8 cellular contexts compared by ENCODE assay signal in the genomic region with DNA sequence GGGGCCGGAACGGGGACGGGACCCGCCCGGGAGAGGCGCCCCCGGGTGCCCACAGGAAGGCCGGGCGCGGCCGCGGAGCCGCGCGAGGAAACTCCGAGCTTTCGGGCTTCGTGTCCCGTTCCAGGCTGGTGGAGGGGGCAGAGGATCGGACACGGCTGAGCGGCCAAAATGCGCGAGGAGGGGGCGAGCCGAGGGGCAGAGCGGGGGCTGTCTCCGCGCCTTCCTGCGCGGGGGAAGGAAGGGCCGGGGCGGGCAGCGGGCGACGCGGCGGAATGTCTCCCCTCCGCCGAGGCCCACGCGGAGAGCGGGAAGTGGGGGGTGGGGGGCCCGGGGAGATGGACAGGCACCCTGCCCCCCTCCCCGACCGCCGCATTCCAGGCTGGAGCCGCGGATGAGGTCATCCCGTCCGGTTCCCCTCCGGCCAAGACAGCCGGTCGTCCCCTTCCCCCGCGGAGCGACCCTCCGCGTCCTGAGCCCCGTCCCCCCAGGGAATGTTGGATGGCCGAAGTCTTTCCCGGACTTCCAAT. TPM values are rescaled to one million over a fixed set of nuclear protein-coding genes. Genes with fewer than 3 reads are reported as not detected.
DNase-seq lines count a peak whose midpoint lies in the region; ATAC-seq and TF ChIP-seq lines count a peak whose summit lies in the region.

No MANE protein-coding gene starts in this region.

- H3K27me3 ChIP-seq in BLaER1 (peaks cover 68% of the 10 kb centered on the region), SJSA1 (replicated peaks) (no peaks in the 10 kb centered on the region), neural progenitor cell (peaks cover 35% of the 10 kb centered on the region)

- H3K4me1 ChIP-seq in BLaER1: peaks cover 55% of the 10 kb centered on the region
- H3K4me1 ChIP-seq in SJSA1 (replicated peaks): peaks cover 46% of the 10 kb centered on the region
- peaks cover 29% of the 10 kb centered on the region for H3K4me1 ChIP-seq in neural progenitor cell

- POLR2A ChIA-PET in GM10248 (lab: Yijun Ruan, JAX): no interaction called here

- peaks cover 5% of the 10 kb centered on the region for H3K27me3 Mint-ChIP-seq in neural progenitor cell (ENCODE audit: insufficient read depth, low read depth)

- DNase-seq in SJSA1 (ENCODE audit: low read depth in 1 of 2, low spot score in 2 of 2) (peak; percentile 60 to 84), fibroblast of peridontal ligament (ENCODE audit: extremely low read depth) (peak; percentile 27), neural progenitor cell (ENCODE audit: low spot score) (peak; percentile 59), GM10248 (ENCODE audit: extremely low spot score) (no peak), T-helper 9 cell (no peak), cerebellar nuclear complex (lab: John Stamatoyannopoulos, UW) (no peak)

- no peak for ATAC-seq in HG03095 (IDR thresholded peaks at IDR 0.05; ENCODE audit: unreplicated experiment)

- H3K36me3 ChIP-seq in BLaER1 (no peaks in the 10 kb centered on the region), SJSA1 (peaks cover 46% of the 10 kb centered on the region), neural progenitor cell (no peaks in the 10 kb centered on the region)

- H3K9me3 Mint-ChIP-seq in neural progenitor cell: no peaks in the 10 kb centered on the region

- peak overlapping the region; percentile 87 for H3K4me3 Mint-ChIP-seq in neural progenitor cell

- H3K27ac ChIP-seq in BLaER1: no peak overlapping the region; the same call in 1 of the 2 replicates
- peak overlapping the region; percentile 99 for H3K27ac ChIP-seq in SJSA1
- no peak overlapping the region for H3K27ac ChIP-seq in neural progenitor cell

- H3K4me2 ChIP-seq in BLaER1 (peak overlapping the region; percentile 90), neural progenitor cell (peak overlapping the region; percentile 97)

- peak overlapping the region; percentile 92 for H2AFZ ChIP-seq in neural progenitor cell (replicated peaks)

- H3F3A ChIP-seq in neural progenitor cell (ENCODE audit: low read depth): peaks cover 26% of the 10 kb centered on the region

- H3K9me3 ChIP-seq in BLaER1 (no peaks in the 10 kb centered on the region), SJSA1 (replicated peaks) (0 out of 2 replicates have a peak, but pooled peaks cover 3% of the 10 kb centered on the region), neural progenitor cell (ENCODE audit: low read depth) (no peaks in the 10 kb centered on the region)

- H3K4me3 ChIP-seq in BLaER1 (peak overlapping the region; percentile 62), SJSA1 (peak overlapping the region; percentile 99), neural progenitor cell (peak overlapping the region; percentile 59)

- CTCF ChIA-PET in GM10248 (lab: Yijun Ruan, JAX): interaction anchor here (1.4 to 21.7 kb wide), 5 partner anchors 15 to 103 kb away, joined by 4 to 584 read pairs (median 7); partner anchors contain the start of gene LGALS2

- H3K27ac Mint-ChIP-seq in neural progenitor cell: no peak overlapping the region

- H3K9ac ChIP-seq in BLaER1: peak overlapping the region; percentile 48; the same call in 1 of the 2 replicates
- no peak overlapping the region for H3K9ac ChIP-seq in neural progenitor cell

- H3K4me1 Mint-ChIP-seq in neural progenitor cell: peaks cover 40% of the 10 kb centered on the region

- TF ChIP-seq CTCF in neural progenitor cell (IDR thresholded peaks at IDR 0.05): no peak
- no peak for TF ChIP-seq CTCF in GM10248 (IDR thresholded peaks at IDR 0.05; ENCODE audit: control extremely low read depth, extremely low read depth, low read depth, missing control alignments)

- no peaks in the 10 kb centered on the region for H3K36me3 Mint-ChIP-seq in neural progenitor cell

- H4K20me1 ChIP-seq in BLaER1: peaks cover 14% of the 10 kb centered on the region
- no peaks in the 10 kb centered on the region for H4K20me1 ChIP-seq in neural progenitor cell (ENCODE audit: low read depth)

- no peaks in the 10 kb centered on the region for H3K79me2 ChIP-seq in neural progenitor cell (ENCODE audit: low read depth)

RNA-seq across cellular contexts. Expression of gene CDC42EP1, which starts 0.5 kb away (rescaled TPM):
- total RNA-seq in SJSA1 (2014; rRNA removed; shearing (Covaris generic)): 21.5 and 22.3 TPM in 2 replicates
- total RNA-seq in neural progenitor cell (ENCODE audit: low replicate concordance): 0.84 and 1.8 TPM in 2 replicates

RNA-seq across cellular contexts. Expression of gene LGALS2, which starts 19.1 kb away (rescaled TPM):
- not detected in 2 replicates for total RNA-seq in SJSA1 (2014; rRNA removed; shearing (Covaris generic))
- not detected in 2 replicates for total RNA-seq in neural progenitor cell (ENCODE audit: low replicate concordance)

RNA-seq across cellular contexts. Expression of gene CARD10, which starts 41.5 kb away (rescaled TPM):
- 14.6 and 40.7 TPM in 2 replicates for total RNA-seq in SJSA1 (2014; rRNA removed; shearing (Covaris generic))
- 1.5 and 6.2 TPM in 2 replicates for total RNA-seq in neural progenitor cell (ENCODE audit: low replicate concordance)

RNA-seq across cellular contexts. Expression of gene GGA1, which starts 47.9 kb away (rescaled TPM):
- 22.6 and 34.9 TPM in 2 replicates for total RNA-seq in SJSA1 (2014; rRNA removed; shearing (Covaris generic))
- 62.3 and 71.7 TPM in 2 replicates for total RNA-seq in neural progenitor cell (ENCODE audit: low replicate concordance)

Comparison
In these comparisons a context has a peak if more than half of its experiments do, and no peak if none do; other contexts are left out.
1. DNase-seq: peak in SJSA1 (2 of 2), fibroblast of peridontal ligament (single experiment) and neural progenitor cell (single experiment); none in GM10248 (single experiment), T-helper 9 cell (single experiment) and cerebellar nuclear complex (0 of 2).
2. Peak in every context shown above with its lines, with median percentiles within 50 percentile points of each other: H3K4me3 ChIP-seq.